ENCODE assay signal across 14 cellular contexts in genomic region chr14:54976316-54976715, GRCh38. TPM values are rescaled to one million over a fixed set of nuclear protein-coding genes. Genes with fewer than 3 reads are reported as not detected.
DNase-seq lines count a peak whose midpoint lies in the region; ATAC-seq and TF ChIP-seq lines count a peak whose summit lies in the region.
"Had no signal": no experiment of that assay in that cellular context is flagged by ENCODE, and none has a peak within 500 bp of the region (broad histone marks: within the 10 kb centered on the region; RNA-seq: fewer than 3 reads in every experiment).

No MANE protein-coding gene starts in this region.

- peaks cover 20% of the 10 kb centered on the region for H3F3A ChIP-seq in SK-N-SH (replicated peaks; ENCODE audit: insufficient read depth)

- TF ChIP-seq CTCF in SK-N-SH (IDR thresholded peaks at IDR 0.05) (no peak), fibroblast of mammary gland (conservative IDR thresholded peaks at IDR 0.05; ENCODE audit: control insufficient read depth, insufficient read depth, low read depth, low read length) (no peak), upper lobe of left lung (IDR thresholded peaks at IDR 0.05) (no peak)

- H3K9me3 ChIP-seq in SK-N-SH (no peaks in the 10 kb centered on the region), skeletal muscle satellite cell (replicated peaks; ENCODE audit: low read length) (no peaks in the 10 kb centered on the region), upper lobe of left lung (no peaks in the 10 kb centered on the region)
- H3K9me3 ChIP-seq: mucosa of descending colon, right atrium auricular region had no signal

- TF ChIP-seq POLR2A in upper lobe of left lung (IDR thresholded peaks at IDR 0.05) = no peak

- TF ChIP-seq EP300 in SK-N-SH (IDR thresholded peaks at IDR 0.05; ENCODE audit: borderline replicate concordance in 1 of 2, low read depth in 1 of 2, low read length in 1 of 2) (no peak), upper lobe of left lung (IDR thresholded peaks at IDR 0.05) (no peak)

- CTCF ChIA-PET in SK-N-SH (lab: Yijun Ruan, JAX) = interaction anchor here (1.3 to 1.8 kb wide), 3 partner anchors 75 to 202 kb away, joined by 3 to 5 read pairs (median 4); partner anchors contain the start of gene MAPK1IP1L

- no peaks in the 10 kb centered on the region for H3K79me2 ChIP-seq in SK-N-SH (ENCODE audit: insufficient read depth)

- no peak overlapping the region for H3K4me3 ChIP-seq in SK-N-SH (ENCODE audit: low read depth in 2 of 2, low read length in 1 of 2)
- no peak overlapping the region for H3K4me3 ChIP-seq in fibroblast of mammary gland (ENCODE audit: control insufficient read depth, low read depth, low read length)
- no peak overlapping the region for H3K4me3 ChIP-seq in skeletal muscle satellite cell (ENCODE audit: low read length)
- H3K4me3 ChIP-seq in upper lobe of left lung = no peak overlapping the region
- H3K4me3 ChIP-seq: mucosa of descending colon, right atrium auricular region had no signal

- peaks cover 1 to 23% of the 10 kb centered on the region in 2 experiments for H3K36me3 ChIP-seq in SK-N-SH (replicated peaks in 1 of 2; ENCODE audit: control insufficient read depth in 1 of 2, insufficient read depth in 2 of 2, low read length in 1 of 2)
- H3K36me3 ChIP-seq in skeletal muscle satellite cell (ENCODE audit: insufficient read depth, low read length) = no peaks in the 10 kb centered on the region
- no peaks in the 10 kb centered on the region for H3K36me3 ChIP-seq in upper lobe of left lung
- H3K36me3 ChIP-seq: right atrium auricular region had no signal

- no peaks in the 10 kb centered on the region for H3K27me3 ChIP-seq in SK-N-SH (ENCODE audit: insufficient read depth)
- H3K27me3 ChIP-seq in skeletal muscle satellite cell (ENCODE audit: control insufficient read depth, insufficient read depth, low read length) = no peaks in the 10 kb centered on the region
- no peaks in the 10 kb centered on the region for H3K27me3 ChIP-seq in upper lobe of left lung
- H3K27me3 ChIP-seq: right atrium auricular region had no signal

- H3K27ac ChIP-seq in SK-N-SH (ENCODE audit: low read depth in 2 of 2, low read length in 1 of 2) (peak overlapping the region in 1 of 2 experiments; percentile 60; a peak in 2 of 4 replicates), upper lobe of left lung (no peak overlapping the region)
- H3K27ac ChIP-seq: right atrium auricular region had no signal

- H3K9me2 ChIP-seq in SK-N-SH = no peaks in the 10 kb centered on the region

- peaks cover 0 to 13% of the 10 kb centered on the region in 2 experiments; a peak in 2 of 4 replicates for H3K4me1 ChIP-seq in SK-N-SH (ENCODE audit: control insufficient read depth in 1 of 2, insufficient read depth in 2 of 2, low read depth in 1 of 2, low read length in 1 of 2)
- H3K4me1 ChIP-seq in skeletal muscle satellite cell (ENCODE audit: control insufficient read depth, insufficient read depth, low read length) = peaks cover 10% of the 10 kb centered on the region
- H3K4me1 ChIP-seq in upper lobe of left lung = no peaks in the 10 kb centered on the region
- H3K4me1 ChIP-seq: right atrium auricular region had no signal

- H2AFZ ChIP-seq in SK-N-SH (ENCODE audit: low read depth) = peak overlapping the region; percentile 43; the same call in 1 of the 2 replicates

- peak; percentile 35 for DNase-seq in H4 (ENCODE audit: low spot score)
- no peak for DNase-seq in SK-N-SH
- peak; percentile 82 for DNase-seq in fibroblast of mammary gland (ENCODE audit: low read depth)
- no peak for DNase-seq in upper lobe of left lung
- no peak for DNase-seq in cortex of kidney (lab: John Stamatoyannopoulos, UW)
- no peak for DNase-seq in activated gamma-delta T cell (lab: John Stamatoyannopoulos, UW)
- DNase-seq: activated CD8-positive, alpha-beta T cell treated with anti-CD3 and anti-CD28 coated beads for 36 hours; DMS 273 treated with DMSO at 0.1 percent for 48 hours; effector CD8-positive, alpha-beta T cell; mucosa of descending colon; NCI-H2171 treated with DMSO at 0.1 percent for 48 hours had no signal

- POLR2A ChIA-PET in SK-N-SH (lab: Yijun Ruan, JAX) = no interaction called here

- no peak for TF ChIP-seq RAD21 in SK-N-SH (IDR thresholded peaks at IDR 0.05; ENCODE audit: low read length)

- no peaks in the 10 kb centered on the region for H4K20me1 ChIP-seq in SK-N-SH (ENCODE audit: insufficient read depth)

- ATAC-seq in GM19467 (IDR thresholded peaks at IDR 0.05; ENCODE audit: unreplicated experiment) (no peak), upper lobe of left lung (ENCODE audit: low FRiP score in 2 of 2) (no peak)
- ATAC-seq: activated CD8-positive, alpha-beta T cell treated with anti-CD3 and anti-CD28 coated beads for 36 hours; mucosa of descending colon had no signal

- no peak overlapping the region for H3K9ac ChIP-seq in SK-N-SH
- H3K9ac ChIP-seq in skeletal muscle satellite cell (ENCODE audit: low read depth, low read length) = no peak overlapping the region

- 55% methylated on average over 4 of the region's 4 CpGs for WGBS in SK-N-SH (ENCODE audit: low lambda C conversion rate)
- WGBS in upper lobe of left lung, 2 donors = 75 to 85% methylated on average over 4 of the region's 4 CpGs

- H3K4me2 ChIP-seq in SK-N-SH (peak overlapping the region; percentile 64), skeletal muscle satellite cell (ENCODE audit: low read length) (peak overlapping the region; percentile 53)

TF ChIP-seq in SK-N-SH, 30 proteins besides CTCF, POLR2A, EP300 and RAD21 (continues in another document):
- TF ChIP-seq FOXJ3 (CRISPR knock-in tag; IDR thresholded peaks at IDR 0.05) (no peak), FOXM1 (IDR thresholded peaks at IDR 0.05; ENCODE audit: low read depth) (no peak), MXI1 (IDR thresholded peaks at IDR 0.05; ENCODE audit: low read depth, low read length) (no peak), RCOR1 (IDR thresholded peaks at IDR 0.05; ENCODE audit: low read length) (no peak), MAX (IDR thresholded peaks at IDR 0.05; ENCODE audit: low read depth) (peak; percentile 25; the same call in 1 of the 2 replicates), USF2 (IDR thresholded peaks at IDR 0.05; ENCODE audit: borderline replicate concordance, low read depth, low read length) (no peak), IRF3 (IDR thresholded peaks at IDR 0.05; ENCODE audit: low read depth, low read length) (no peak), REST (IDR thresholded peaks at IDR 0.05; ENCODE audit: low read depth, low read length) (no peak)

RNA-seq across cellular contexts. Expression of gene WDHD1, which starts 50.6 kb away (rescaled TPM):
- 18.6 and 19.5 TPM in 2 replicates for total RNA-seq in H4 (2014; rRNA removed; shearing (Covaris generic))
- 2.9 and 3.6 TPM in 2 replicates for polyA plus RNA-seq in SK-N-SH (2012; rRNA removed)
- polyA plus RNA-seq in SK-N-SH (2012; cell fraction: cytosol; rRNA removed) = 4.5 and 4.9 TPM in 2 replicates
- 1.4 and 3.0 TPM in 2 replicates for polyA plus RNA-seq in SK-N-SH (2012; cell fraction: nucleus; rRNA removed)
- 12.4 and 14.9 TPM in 2 replicates for total RNA-seq in skeletal muscle satellite cell (2012; rRNA removed)
- total RNA-seq in upper lobe of left lung = 1 to 10 TPM; 1.0 to 5.0 (median 2.6) TPM

RNA-seq across cellular contexts. Expression of gene SOCS4, which starts 50.7 kb away (rescaled TPM):
- total RNA-seq in H4 (2014; rRNA removed; shearing (Covaris generic)) = 9.3 and 11.6 TPM in 2 replicates
- 2.2 and 3.2 TPM in 2 replicates for polyA plus RNA-seq in SK-N-SH (2012; rRNA removed)
- polyA plus RNA-seq in SK-N-SH (2012; cell fraction: cytosol; rRNA removed) = 3.5 and 3.9 TPM in 2 replicates
- polyA plus RNA-seq in SK-N-SH (2012; cell fraction: nucleus; rRNA removed) = 2.2 and 5.0 TPM in 2 replicates
- 15.5 and 15.7 TPM in 2 replicates for total RNA-seq in skeletal muscle satellite cell (2012; rRNA removed)
- total RNA-seq in upper lobe of left lung = 10 to 100 TPM in 4 of 6 donors, 1 to 10 TPM in 2; 4.4 to 26.5 (median 18.4) TPM

Comparison
In these comparisons a context has a peak if more than half of its experiments do, and no peak if none do; other contexts are left out.
1. DNase-seq: peak in H4 (single experiment) and fibroblast of mammary gland (single experiment); none in SK-N-SH (single experiment), upper lobe of left lung (0 of 2), cortex of kidney (single experiment) and activated gamma-delta T cell (single experiment).